Comparison of ENCODE assay signal across 8 cellular contexts in the genomic region with DNA sequence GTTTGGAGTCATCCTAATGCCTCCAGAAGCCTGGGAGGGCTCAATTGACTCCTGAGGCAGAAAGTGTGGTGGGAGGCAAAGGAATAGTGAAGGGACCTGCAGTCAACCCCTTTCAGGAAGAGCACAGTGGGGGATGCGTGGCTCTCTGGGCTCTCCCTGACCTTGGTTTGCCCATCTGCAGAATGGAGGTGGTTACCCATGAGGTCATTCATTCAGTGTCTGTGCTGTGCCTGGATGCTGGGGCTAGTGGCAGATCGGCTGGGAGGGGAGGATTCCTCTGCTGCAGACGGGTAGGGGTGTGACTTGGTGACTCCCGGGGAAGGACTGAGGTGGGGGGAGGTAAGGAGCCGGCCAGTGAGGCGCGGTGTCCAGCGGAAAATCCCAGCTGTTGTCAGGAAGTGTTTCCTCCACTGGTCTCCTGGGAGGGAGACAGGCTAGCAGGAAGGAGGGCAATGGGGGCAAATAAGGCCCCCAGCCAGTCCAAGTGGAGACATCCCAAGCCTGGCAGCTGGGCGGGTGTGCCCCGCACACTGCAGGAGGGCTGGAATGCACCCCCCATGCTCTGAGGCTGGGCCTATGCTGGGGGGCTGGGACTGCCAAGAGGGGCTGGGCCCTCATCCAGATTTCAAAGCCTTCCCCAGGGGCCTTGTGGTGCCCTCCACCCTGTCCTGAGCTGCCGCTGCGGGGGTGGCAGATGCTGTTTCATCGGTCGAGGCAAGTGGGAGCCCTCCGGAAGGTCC. TPM values are rescaled to one million over a fixed set of nuclear protein-coding genes. Genes with fewer than 3 reads are reported as not detected.
DNase-seq lines count a peak whose midpoint lies in the region; ATAC-seq lines count a peak whose summit lies in the region.

No MANE protein-coding gene starts in this region.

- peaks cover 52% of the 10 kb centered on the region in 2 donors for H3K4me1 ChIP-seq in mucosa of rectum (ENCODE audit: control insufficient read depth in 2 of 2, insufficient read depth in 2 of 2, low read length in 2 of 2)

- no peaks in the 10 kb centered on the region for H3K9me3 Mint-ChIP-seq in dendritic cell treated with granulocyte-macrophage colony-stimulating factor and Interleukin-4, amounts not matched to agents 40 ng/mL and 50 ng/mL, for 4 days

- peak overlapping the region in 1 of 2 donors; percentile 37 for H3K4me3 ChIP-seq in mucosa of rectum (ENCODE audit: low read length in 2 of 2)

- peaks cover 94% of the 10 kb centered on the region for H3K4me1 Mint-ChIP-seq in dendritic cell treated with granulocyte-macrophage colony-stimulating factor and Interleukin-4, amounts not matched to agents 40 ng/mL and 50 ng/mL, for 4 days (ENCODE audit: low read depth)

- H3K27me3 ChIP-seq in mucosa of rectum (ENCODE audit: control insufficient read depth in 2 of 2, insufficient read depth in 2 of 2, low read length in 2 of 2), result no peaks in the 10 kb centered on the region

- peaks cover 8% of the 10 kb centered on the region for H3K36me3 Mint-ChIP-seq in dendritic cell treated with granulocyte-macrophage colony-stimulating factor and Interleukin-4, amounts not matched to agents 40 ng/mL and 50 ng/mL, for 4 days (ENCODE audit: low read depth)

- peak overlapping the region; percentile 37 for H3K4me3 Mint-ChIP-seq in dendritic cell treated with granulocyte-macrophage colony-stimulating factor and Interleukin-4, amounts not matched to agents 40 ng/mL and 50 ng/mL, for 4 days

- DNase-seq in COLO668 (lab: John Stamatoyannopoulos, UW; ENCODE audit: unreplicated experiment), result peak; percentile 18
- peak; percentile 92 for DNase-seq in M059J (ENCODE audit: low read depth)
- DNase-seq in DMS79 (lab: John Stamatoyannopoulos, UW), result no peak
- DNase-seq in NCI-H1048 (lab: John Stamatoyannopoulos, UW), result no peak

- ATAC-seq in GM18861 (IDR thresholded peaks at IDR 0.05; ENCODE audit: unreplicated experiment) (no peak), HG02885 (IDR thresholded peaks at IDR 0.05; ENCODE audit: poor library complexity, unreplicated experiment) (no peak)

- peak overlapping the region; percentile 41 for H3K27ac Mint-ChIP-seq in dendritic cell treated with granulocyte-macrophage colony-stimulating factor and Interleukin-4, amounts not matched to agents 40 ng/mL and 50 ng/mL, for 4 days

- peak overlapping the region; percentile 78 to 87 for H3K27ac ChIP-seq in mucosa of rectum (ENCODE audit: low read depth in 2 of 2, low read length in 2 of 2)

- H3K36me3 ChIP-seq in mucosa of rectum (ENCODE audit: control insufficient read depth in 2 of 2, insufficient read depth in 2 of 2, low read length in 2 of 2), result peaks cover 0 to 2% of the 10 kb centered on the region in 2 donors

- no peaks in the 10 kb centered on the region for H3K9me3 ChIP-seq in mucosa of rectum (ENCODE audit: control insufficient read depth in 2 of 2, low read length in 2 of 2)

- H3K27me3 Mint-ChIP-seq in dendritic cell treated with granulocyte-macrophage colony-stimulating factor and Interleukin-4, amounts not matched to agents 40 ng/mL and 50 ng/mL, for 4 days, result peaks cover 11% of the 10 kb centered on the region

- intact Hi-C loops in dendritic cell treated with granulocyte-macrophage colony-stimulating factor and Interleukin-4, amounts not matched to agents 40 ng/mL and 50 ng/mL, for 4 days (cut with micrococcal nuclease), result no loop called here

- peak overlapping the region in 1 of 2 donors; percentile 32 for H3K9ac ChIP-seq in mucosa of rectum (ENCODE audit: low read depth in 1 of 2, low read length in 2 of 2)

RNA-seq across cellular contexts. Expression of a gene that starts 10.9 kb away (rescaled TPM):
- 78.6 and 122 TPM in 2 replicates for total RNA-seq in M059J (2014; rRNA removed; shearing (Covaris generic))

Comparison
In these comparisons a context has a peak if more than half of its experiments do, and no peak if none do; other contexts are left out.
1. DNase-seq: peak in COLO668 (single experiment) and M059J (single experiment); none in DMS79 (single experiment) and NCI-H1048 (single experiment).